Comparison of ENCODE assay signal across 9 cellular contexts in genomic region chr15:59438891-59439290, GRCh38. TPM values are rescaled to one million over a fixed set of nuclear protein-coding genes. Genes with fewer than 3 reads are reported as not detected.
DNase-seq lines count a peak whose midpoint lies in the region; ATAC-seq and TF ChIP-seq lines count a peak whose summit lies in the region.
"Had no signal": no experiment of that assay in that cellular context is flagged by ENCODE, and none has a peak within 500 bp of the region (broad histone marks: within the 10 kb centered on the region; RNA-seq: fewer than 3 reads in every experiment).

No MANE protein-coding gene starts in this region.

- H3K27ac ChIP-seq in iPS-20b (ENCODE audit: low read length), result no peak overlapping the region
- no peak overlapping the region for H3K27ac ChIP-seq in testis
- H3K27ac ChIP-seq in foreskin keratinocyte, result no peak overlapping the region

- H3K27me3 ChIP-seq in iPS-20b (ENCODE audit: insufficient read depth, low read length), result peaks cover 73% of the 10 kb centered on the region
- no peaks in the 10 kb centered on the region for H3K27me3 ChIP-seq in testis
- peaks cover 67% of the 10 kb centered on the region for H3K27me3 ChIP-seq in foreskin keratinocyte

- CTCF ChIA-PET in activated B cell treated with CpG ODN at 0.5 μM for 24 hours (lab: Charles Lee), result interaction anchor here (1.1 kb wide), 1 partner anchor 26 kb away, joined by 4 read pairs; no protein-coding TSS in a partner anchor

- no peaks in the 10 kb centered on the region for H3K4me1 ChIP-seq in iPS-20b (ENCODE audit: insufficient read depth, low read length)
- H3K4me1 ChIP-seq in testis, result peaks cover 8% of the 10 kb centered on the region
- no peaks in the 10 kb centered on the region for H3K4me1 ChIP-seq in foreskin keratinocyte

- H3K36me3 ChIP-seq in iPS-20b (ENCODE audit: insufficient read depth, low read depth, low read length), result no peaks in the 10 kb centered on the region
- no peaks in the 10 kb centered on the region for H3K36me3 ChIP-seq in testis (ENCODE audit: low read depth, missing control alignments)

- no peak for ATAC-seq in activated T-cell treated with anti-CD3 and anti-CD28 coated beads, Interleukin-2, amount 50 U/mL, for 72 hours (replicated peaks in 1 of 2)
- ATAC-seq in activated B cell treated with CpG ODN at 0.5 μM for 24 hours (ENCODE audit: low read depth) (no peak), HG02973 (IDR thresholded peaks at IDR 0.05; ENCODE audit: unreplicated experiment) (no peak), foreskin keratinocyte (no peak)

- intact Hi-C loops in activated B cell treated with CpG ODN at 0.5 μM for 24 hours (cut with micrococcal nuclease) (loop anchor here (2.0 kb wide), 1 partner anchor 44 kb away; no protein-coding TSS in a partner anchor), testis (cut with DNase I; ENCODE audit: low total_unique reads) (no loop called here)

- H3K36me3 Mint-ChIP-seq in activated T-cell treated with anti-CD3 and anti-CD28 coated beads, Interleukin-2, amount 50 U/mL, for 72 hours (ENCODE audit: insufficient read depth in 2 of 2), result no peaks in the 10 kb centered on the region
- H3K36me3 Mint-ChIP-seq in activated B cell treated with CpG ODN at 0.5 μM for 24 hours (ENCODE audit: low read depth), result no peaks in the 10 kb centered on the region

- H3K4me3 ChIP-seq in iPS-20b (ENCODE audit: low read length) (peak overlapping the region; percentile 68), testis (peak overlapping the region in 1 of 2 donors; percentile 47)

- H3K4me3 Mint-ChIP-seq in activated T-cell treated with anti-CD3 and anti-CD28 coated beads, Interleukin-2, amount 50 U/mL, for 72 hours, result peak overlapping the region; percentile 64 to 67
- peak overlapping the region; percentile 85 for H3K4me3 Mint-ChIP-seq in activated B cell treated with CpG ODN at 0.5 μM for 24 hours

- TF ChIP-seq CTCF in activated B cell treated with CpG ODN at 0.5 μM for 24 hours (IDR thresholded peaks at IDR 0.05) (no peak), testis (IDR thresholded peaks at IDR 0.05) (no peak), foreskin keratinocyte (conservative IDR thresholded peaks at IDR 0.05) (no peak)

- H3K27me3 Mint-ChIP-seq in activated T-cell treated with anti-CD3 and anti-CD28 coated beads, Interleukin-2, amount 50 U/mL, for 72 hours (ENCODE audit: low read depth), result peaks cover 74% of the 10 kb centered on the region
- H3K27me3 Mint-ChIP-seq in activated B cell treated with CpG ODN at 0.5 μM for 24 hours, result peaks cover 3% of the 10 kb centered on the region

- no peak overlapping the region for H3K27ac Mint-ChIP-seq in activated T-cell treated with anti-CD3 and anti-CD28 coated beads, Interleukin-2, amount 50 U/mL, for 72 hours
- H3K27ac Mint-ChIP-seq in activated B cell treated with CpG ODN at 0.5 μM for 24 hours, result no peak overlapping the region

- H3K4me1 Mint-ChIP-seq in activated T-cell treated with anti-CD3 and anti-CD28 coated beads, Interleukin-2, amount 50 U/mL, for 72 hours (ENCODE audit: low read depth), result peaks cover 14% of the 10 kb centered on the region
- H3K4me1 Mint-ChIP-seq in activated B cell treated with CpG ODN at 0.5 μM for 24 hours, result peaks cover 49% of the 10 kb centered on the region

- TF ChIP-seq POLR2A in testis (IDR thresholded peaks at IDR 0.05), result no peak

- H3K9me3 ChIP-seq in iPS-20b (ENCODE audit: insufficient read depth, low read depth, low read length), result no peaks in the 10 kb centered on the region
- no peaks in the 10 kb centered on the region for H3K9me3 ChIP-seq in testis

- no peaks in the 10 kb centered on the region for H3K9me3 Mint-ChIP-seq in activated T-cell treated with anti-CD3 and anti-CD28 coated beads, Interleukin-2, amount 50 U/mL, for 72 hours
- no peaks in the 10 kb centered on the region for H3K9me3 Mint-ChIP-seq in activated B cell treated with CpG ODN at 0.5 μM for 24 hours

- POLR2A ChIA-PET in activated B cell treated with CpG ODN at 0.5 μM for 24 hours (lab: Charles Lee), result interaction anchor here (0.6 to 1.9 kb wide), 8 partner anchors 23 to 732 kb away, joined by 3 to 10 read pairs (median 4); partner anchors contain the start of gene MYO1E

- H3K9ac ChIP-seq in iPS-20b (ENCODE audit: low read depth, low read length), result no peak overlapping the region

- 29 to 35% methylated on average over 14 of the region's 14 CpGs for WGBS in testis, 2 donors

- no peak for DNase-seq in activated T-cell treated with anti-CD3 and anti-CD28 coated beads, Interleukin-2, amount 50 U/mL, for 72 hours
- DNase-seq in activated T-cell treated with anti-CD3 and anti-CD28 coated beads for 4 hours, result no peak
- no peak for DNase-seq in activated B cell treated with CpG ODN at 0.5 μM for 24 hours
- peak; percentile 20 for DNase-seq in testis
- no peak for DNase-seq in foreskin keratinocyte
- DNase-seq in NCI-H2081 treated with DMSO at 0.1 percent for 48 hours (lab: John Stamatoyannopoulos, UW), result no peak
- DNase-seq: NCI-H1930 had no signal

RNA-seq across cellular contexts. Expression of gene FAM81A, which starts 0.9 kb away (rescaled TPM):
- total RNA-seq in activated T-cell treated with anti-CD3 and anti-CD28 coated beads, Interleukin-2, amount 50 U/mL, for 72 hours, result under 1 TPM in 1 of 2 donors, not detected in 1; 0.21 TPM
- total RNA-seq in activated B cell treated with CpG ODN at 0.5 μM for 24 hours (4.8 and 6.2 TPM in 2 replicates), testis (1 to 10 TPM; 5.1 to 5.6 TPM), foreskin keratinocyte (0.56 and 0.78 TPM in 2 replicates)
- polyA plus RNA-seq in testis (ENCODE audit: insufficient read depth, low read depth, low replicate concordance) (4.4 TPM), foreskin keratinocyte (0.25 and 0.37 TPM in 2 replicates)
